Comparison of ENCODE assay signal across 9 cellular contexts in genomic region chr14:23005861-23006534, GRCh38. TPM values are rescaled to one million over a fixed set of nuclear protein-coding genes. Genes with fewer than 3 reads are reported as not detected.
DNase-seq lines count a peak whose midpoint lies in the region; ATAC-seq, FAIRE-seq and TF ChIP-seq lines count a peak whose summit lies in the region.
"Had no signal": no experiment of that assay in that cellular context is flagged by ENCODE, and none has a peak within 500 bp of the region (broad histone marks: within the 10 kb centered on the region; RNA-seq: fewer than 3 reads in every experiment).

No MANE protein-coding gene starts in this region.

- no peak overlapping the region for H4K8ac ChIP-seq in H1 (ENCODE audit: extremely low read depth, insufficient read depth, low read length)

- no peak overlapping the region for H2BK15ac ChIP-seq in H1 (ENCODE audit: low read length)

- H3K4ac ChIP-seq in H1 (replicated peaks; ENCODE audit: insufficient read length, low read depth, low read length): no peak overlapping the region

- TF ChIP-seq POLR2A in H1 (IDR thresholded peaks at IDR 0.05; ENCODE audit: control extremely low read depth in 1 of 2, low read depth in 2 of 2, low read length in 2 of 2) (no peak), H54 (IDR thresholded peaks at IDR 0.05; ENCODE audit: low read depth, low read length) (no peak)

- H2BK5ac ChIP-seq in H1 (ENCODE audit: low read depth, low read length): no peak overlapping the region; the same call in 1 of the 2 replicates

- H3K9ac ChIP-seq in NT2/D1 (ENCODE audit: insufficient read length, low read depth) (peak overlapping the region; percentile 97), H1 (replicated peaks in 1 of 4; ENCODE audit: extremely low read depth in 1 of 4, low read depth in 3 of 4, low read length in 3 of 4) (peak overlapping the region in 2 of 4 experiments; percentile 92 to 95; a peak in 4 of 7 replicates), parathyroid adenoma (no peak overlapping the region)

- H3K79me2 ChIP-seq in H1 (ENCODE audit: control insufficient read depth in 1 of 2, insufficient read depth in 2 of 2, low read length in 2 of 2): no peaks in the 10 kb centered on the region
- no peaks in the 10 kb centered on the region for H3K79me2 ChIP-seq in parathyroid adenoma

- H3K9me3 ChIP-seq in NT2/D1 (ENCODE audit: insufficient read depth, low read length) (no peaks in the 10 kb centered on the region), H1 (ENCODE audit: insufficient read depth in 2 of 2, low read depth in 1 of 2, low read length in 1 of 2) (no peaks in the 10 kb centered on the region), parathyroid adenoma (ENCODE audit: control insufficient read depth, low read length) (no peaks in the 10 kb centered on the region)

- H3K4me1 ChIP-seq in NT2/D1 (ENCODE audit: insufficient read depth, insufficient read length): no peaks in the 10 kb centered on the region
- H3K4me1 ChIP-seq in H1 (replicated peaks in 1 of 4; ENCODE audit: control insufficient read depth in 3 of 4, insufficient read depth in 4 of 4, low read length in 3 of 4): peaks cover 4 to 7% (median 6%) of the 10 kb centered on the region in 4 experiments; a peak in 4 of 7 replicates
- H3K4me1 ChIP-seq in parathyroid adenoma: peaks cover 13% of the 10 kb centered on the region

- H3K18ac ChIP-seq in H1 (ENCODE audit: extremely low read depth, low read length): no peak overlapping the region

- POLR2A ChIA-PET in H1 (lab: Charles Lee; ENCODE audit: partially characterized antibody) (interaction anchor here (1.0 to 4.1 kb wide), 24 partner anchors 9 to 244 kb away, joined by 3 to 99 read pairs (median 8); partner anchors contain the start of genes ACIN1, AJUBA, C14orf119 and HAUS4), HEK293T (lab: Yijun Ruan, JAX) (interaction anchor here (0.9 to 3.6 kb wide), 23 partner anchors 9 to 412 kb away, joined by 3 to 65 read pairs (median 9); partner anchors contain the start of genes ACIN1, AJUBA, C14orf119 and CDH24)

- H2AK5ac ChIP-seq in H1 (ENCODE audit: low read depth, low read length): no peak overlapping the region

- no peaks in the 10 kb centered on the region for H4K20me1 ChIP-seq in H1 (replicated peaks in 1 of 2; ENCODE audit: control insufficient read depth in 1 of 2, insufficient read depth in 2 of 2, low read length in 2 of 2)

- peaks cover 6% of the 10 kb centered on the region for H3K23me2 ChIP-seq in H1 (ENCODE audit: low read depth, low read length)

- no peak overlapping the region for H3K14ac ChIP-seq in H1 (ENCODE audit: insufficient read length)

- H2AFZ ChIP-seq in H1 (ENCODE audit: low read length) (no peak overlapping the region), parathyroid adenoma (peak overlapping the region; percentile 88)

- H3K4me2 ChIP-seq in H1 (ENCODE audit: insufficient read depth in 1 of 2, low read depth in 2 of 2, low read length in 2 of 2) (peak overlapping the region; percentile 80 to 82), parathyroid adenoma (ENCODE audit: low read length) (peak overlapping the region; percentile 84)

- no peak for TF ChIP-seq EP300 in H1 (IDR thresholded peaks at IDR 0.05; ENCODE audit: borderline replicate concordance in 1 of 2, low read depth in 2 of 2, low read length in 2 of 2)

- no peak overlapping the region for H2BK120ac ChIP-seq in H1 (replicated peaks; ENCODE audit: low read depth, low read length)

- no peak overlapping the region for H3K23ac ChIP-seq in H1 (ENCODE audit: insufficient read length)

- peak; percentile 38 for DNase-seq in ELR (ENCODE audit: low read depth)
- DNase-seq in NT2/D1 (ENCODE audit: low read depth, low spot score): no peak
- no peak for DNase-seq in H1 (ENCODE audit: low read depth in 1 of 2, low spot score in 2 of 2)
- no peak for DNase-seq in HEK293T (ENCODE audit: extremely low spot score)
- no peak for DNase-seq in NCI-H1694 (lab: John Stamatoyannopoulos, UW)
- DNase-seq in H54 (ENCODE audit: insufficient read length, low spot score): no peak
- DNase-seq: stimulated activated CD4-positive, alpha-beta T cell treated with anti-CD3 and anti-CD28 coated beads, Interleukin-1b, Interleukin-23, amount 100 ng/mL, for 48 hours had no signal

- H3K27me3 ChIP-seq in NT2/D1 (ENCODE audit: insufficient read depth, insufficient read length): no peaks in the 10 kb centered on the region
- H3K27me3 ChIP-seq in H1 (replicated peaks in 1 of 4; ENCODE audit: control insufficient read depth in 3 of 4, extremely low read depth in 1 of 4, insufficient read depth in 3 of 4, low read length in 3 of 4): no peaks in the 10 kb centered on the region
- no peaks in the 10 kb centered on the region for H3K27me3 ChIP-seq in parathyroid adenoma (ENCODE audit: control insufficient read depth, insufficient read depth, low read length)

- no peak for ATAC-seq in GM19328 (IDR thresholded peaks at IDR 0.05; ENCODE audit: unreplicated experiment)

- TF ChIP-seq CTCF in H1 (IDR thresholded peaks at IDR 0.05; ENCODE audit: control extremely low read depth in 1 of 3, insufficient read depth in 1 of 3, low read depth in 1 of 3, low read length in 3 of 3): no peak
- no peak for TF ChIP-seq CTCF in parathyroid adenoma (IDR thresholded peaks at IDR 0.05)

- TF ChIP-seq RAD21 in H1 (IDR thresholded peaks at IDR 0.05 in 1 of 2, conservative IDR thresholded peaks at IDR 0.05 in 1 of 2; ENCODE audit: low read depth in 2 of 2, low read length in 2 of 2): no peak

- H2BK12ac ChIP-seq in H1 (ENCODE audit: low read depth, low read length): no peak overlapping the region

- no peak for FAIRE-seq in H1 (lab: Jason Lieb, UNC)
- no peak for FAIRE-seq in H54 (lab: Jason Lieb, UNC)

- H3K56ac ChIP-seq in H1 (replicated peaks; ENCODE audit: insufficient read length, low read depth, low read length): no peak overlapping the region

- H3K27ac ChIP-seq in H1 (ENCODE audit: low read depth, low read length) (no peak overlapping the region), parathyroid adenoma (peak overlapping the region; percentile 93)

- H4K91ac ChIP-seq in H1 (replicated peaks; ENCODE audit: insufficient read length, low read length): no peak overlapping the region

- H3K4me3 ChIP-seq in NT2/D1 (ENCODE audit: insufficient read length, low read depth) (peak overlapping the region; percentile 78), H1 (ENCODE audit: extremely low read depth in 1 of 4, insufficient read depth in 2 of 4, low read depth in 3 of 4, low read length in 4 of 4) (peak overlapping the region; percentile 73 to 85 (median 76)), parathyroid adenoma (ENCODE audit: low read depth, low read length) (peak overlapping the region; percentile 87)

- CTCF ChIA-PET in H1 (lab: Charles Lee; ENCODE audit: partially characterized antibody): interaction anchor here (0.6 to 4.1 kb wide), 17 partner anchors 10 to 231 kb away, joined by 3 to 60 read pairs (median 6); partner anchors contain the start of genes AJUBA, PSMB11 and PSMB5
- CTCF ChIA-PET in HEK293T (lab: Yijun Ruan, JAX): interaction anchor here (0.6 to 2.5 kb wide), 8 partner anchors 11 to 123 kb away, joined by 3 to 37 read pairs (median 12); partner anchors contain the start of gene CDH24

- H3K36me3 ChIP-seq in NT2/D1 (ENCODE audit: insufficient read depth, insufficient read length, low read length): no peaks in the 10 kb centered on the region
- no peaks in the 10 kb centered on the region for H3K36me3 ChIP-seq in H1 (ENCODE audit: control insufficient read depth in 2 of 4, insufficient read depth in 4 of 4, low read length in 3 of 4)
- H3K36me3 ChIP-seq in parathyroid adenoma (ENCODE audit: control insufficient read depth, insufficient read depth, low read length): no peaks in the 10 kb centered on the region

- no peak overlapping the region for H2BK20ac ChIP-seq in H1 (ENCODE audit: low read length)

- 75% methylated on average over 6 of the region's 6 CpGs; no CpG with 5 or more reads in 1 of the 2 experiments for WGBS in H1 (ENCODE audit: extremely low coverage in 1 of 2, insufficient coverage in 1 of 2, insufficient read length in 1 of 2, insufficient replicate concordance in 2 of 2, low coverage in 1 of 2, low lambda C conversion rate in 2 of 2, missing lambda C conversion rate in 1 of 2), 2 experiments

- no peak overlapping the region for H4K5ac ChIP-seq in H1 (ENCODE audit: insufficient read length, low read depth, low read length)

- H3K79me1 ChIP-seq in H1 (ENCODE audit: low read depth, low read length): no peaks in the 10 kb centered on the region

RNA-seq across cellular contexts. Expression of gene C14orf93, which starts 3.9 kb away (rescaled TPM):
- 7.4 and 7.8 TPM in 2 replicates for total RNA-seq in H1 (2021; fragmentation: NEBNext Ultra II Directional; extraction: Animal tissue kit (Norgen Biotek cat#: 25700))
- polyA plus RNA-seq in H1 (2011; rRNA removed): 8.2 and 9.7 TPM in 2 replicates
- 10.0 TPM for polyA plus RNA-seq in H1 (2011; cell fraction: cytosol; rRNA removed)
- 17.6 TPM for polyA plus RNA-seq in H1 (2011; cell fraction: nucleus; rRNA removed)
- 6.3 to 9.7 TPM (median 7.9 TPM) in 4 replicates for polyA plus RNA-seq in H1 (2012, experiment 1 of 2)
- 6.3 TPM for polyA plus RNA-seq in H1 (2012, experiment 2 of 2)
- polyA plus RNA-seq in H1 (2013, experiment 1 of 2): 3.5 TPM
- 3.3 TPM for polyA plus RNA-seq in H1 (2013, experiment 2 of 2)
- 22.5 and 22.6 TPM in 2 replicates for polyA minus RNA-seq in H1 (2011; rRNA and poly(A)+ RNA removed)
- 4.3 TPM for polyA minus RNA-seq in H1 (2011; cell fraction: cytosol; rRNA and poly(A)+ RNA removed)
- polyA minus RNA-seq in H1 (2011; cell fraction: nucleus; rRNA and poly(A)+ RNA removed): 6.5 TPM

RNA-seq across cellular contexts. Expression of gene AJUBA, which starts 23.6 kb away (rescaled TPM):
- total RNA-seq in H1 (2021; fragmentation: NEBNext Ultra II Directional; extraction: Animal tissue kit (Norgen Biotek cat#: 25700)): 46.0 TPM in 2 replicates
- 33.1 and 38.8 TPM in 2 replicates for polyA plus RNA-seq in H1 (2011; rRNA removed)
- 37.3 TPM for polyA plus RNA-seq in H1 (2011; cell fraction: cytosol; rRNA removed)
- polyA plus RNA-seq in H1 (2011; cell fraction: nucleus; rRNA removed): 51.3 TPM
- 35.5 to 45.4 TPM (median 41.3 TPM) in 4 replicates for polyA plus RNA-seq in H1 (2012, experiment 1 of 2)
- polyA plus RNA-seq in H1 (2012, experiment 2 of 2): 35.9 TPM
- 10.0 TPM for polyA plus RNA-seq in H1 (2013, experiment 1 of 2)
- 10.3 TPM for polyA plus RNA-seq in H1 (2013, experiment 2 of 2)
- polyA minus RNA-seq in H1 (2011; rRNA and poly(A)+ RNA removed): 153 and 192 TPM in 2 replicates
- polyA minus RNA-seq in H1 (2011; cell fraction: cytosol; rRNA and poly(A)+ RNA removed): 50.7 TPM
- 105 TPM for polyA minus RNA-seq in H1 (2011; cell fraction: nucleus; rRNA and poly(A)+ RNA removed)

RNA-seq across cellular contexts. Expression of gene PSMB5, which starts 28.7 kb away (rescaled TPM):
- total RNA-seq in H1 (2021; fragmentation: NEBNext Ultra II Directional; extraction: Animal tissue kit (Norgen Biotek cat#: 25700)): 246 and 254 TPM in 2 replicates
- polyA plus RNA-seq in H1 (2011; rRNA removed): 402 and 510 TPM in 2 replicates
- 415 TPM for polyA plus RNA-seq in H1 (2011; cell fraction: cytosol; rRNA removed)
- polyA plus RNA-seq in H1 (2011; cell fraction: nucleus; rRNA removed): 246 TPM
- 252 to 356 TPM (median 319 TPM) in 4 replicates for polyA plus RNA-seq in H1 (2012, experiment 1 of 2)
- polyA plus RNA-seq in H1 (2012, experiment 2 of 2): 310 TPM
- 131 TPM for polyA plus RNA-seq in H1 (2013, experiment 1 of 2)
- 133 TPM for polyA plus RNA-seq in H1 (2013, experiment 2 of 2)
- polyA minus RNA-seq in H1 (2011; rRNA and poly(A)+ RNA removed): 379 and 426 TPM in 2 replicates
- 145 TPM for polyA minus RNA-seq in H1 (2011; cell fraction: cytosol; rRNA and poly(A)+ RNA removed)
- 117 TPM for polyA minus RNA-seq in H1 (2011; cell fraction: nucleus; rRNA and poly(A)+ RNA removed)

RNA-seq across cellular contexts. Expression of gene PSMB11, which starts 36.0 kb away (rescaled TPM):
- not detected in 2 replicates for total RNA-seq in H1 (2021; fragmentation: NEBNext Ultra II Directional; extraction: Animal tissue kit (Norgen Biotek cat#: 25700))
- not detected in 2 replicates for polyA plus RNA-seq in H1 (2011; rRNA removed)
- polyA plus RNA-seq in H1 (2011; cell fraction: cytosol; rRNA removed): 0.04 TPM
- polyA plus RNA-seq in H1 (2011; cell fraction: nucleus; rRNA removed): not detected
- not detected in 4 replicates for polyA plus RNA-seq in H1 (2012, experiment 1 of 2)
- polyA plus RNA-seq in H1 (2012, experiment 2 of 2): not detected
- not detected for polyA plus RNA-seq in H1 (2013, experiment 1 of 2)
- polyA plus RNA-seq in H1 (2013, experiment 2 of 2): not detected
- polyA minus RNA-seq in H1 (2011; rRNA and poly(A)+ RNA removed): 0.15 TPM in 1 of 2 replicates, not detected in the other
- polyA minus RNA-seq in H1 (2011; cell fraction: cytosol; rRNA and poly(A)+ RNA removed): not detected
- polyA minus RNA-seq in H1 (2011; cell fraction: nucleus; rRNA and poly(A)+ RNA removed): not detected

RNA-seq across cellular contexts. Expression of gene HAUS4, which starts 49.1 kb away (rescaled TPM):
- 46.1 and 47.7 TPM in 2 replicates for total RNA-seq in H1 (2021; fragmentation: NEBNext Ultra II Directional; extraction: Animal tissue kit (Norgen Biotek cat#: 25700))
- 35.6 and 46.0 TPM in 2 replicates for polyA plus RNA-seq in H1 (2011; rRNA removed)
- polyA plus RNA-seq in H1 (2011; cell fraction: cytosol; rRNA removed): 53.6 TPM
- 45.6 TPM for polyA plus RNA-seq in H1 (2011; cell fraction: nucleus; rRNA removed)
- 50.4 to 62.8 TPM (median 59.8 TPM) in 4 replicates for polyA plus RNA-seq in H1 (2012, experiment 1 of 2)
- 55.5 TPM for polyA plus RNA-seq in H1 (2012, experiment 2 of 2)
- 45.0 TPM for polyA plus RNA-seq in H1 (2013, experiment 1 of 2)
- polyA plus RNA-seq in H1 (2013, experiment 2 of 2): 43.0 TPM
- 58.4 and 73.9 TPM in 2 replicates for polyA minus RNA-seq in H1 (2011; rRNA and poly(A)+ RNA removed)
- polyA minus RNA-seq in H1 (2011; cell fraction: cytosol; rRNA and poly(A)+ RNA removed): 29.0 TPM
- 33.8 TPM for polyA minus RNA-seq in H1 (2011; cell fraction: nucleus; rRNA and poly(A)+ RNA removed)
